Comparison of ENCODE assay signal across 20 cellular contexts in genomic region chr7:90923576-90923975, GRCh38.
DNase-seq lines count a peak whose midpoint lies in the region; ATAC-seq and TF ChIP-seq lines count a peak whose summit lies in the region.
"Had no signal": no experiment of that assay in that cellular context is flagged by ENCODE, and none has a peak within 500 bp of the region (broad histone marks: within the 10 kb centered on the region; RNA-seq: fewer than 3 reads in every experiment).

No MANE protein-coding gene starts in this region.

- TF ChIP-seq RAD21 in SK-N-SH (IDR thresholded peaks at IDR 0.05; ENCODE audit: low read length), result no peak

- no peak overlapping the region for H3K4me2 ChIP-seq in SK-N-SH
- H3K4me2 ChIP-seq: BLaER1 treated with 17β-estradiol and CSF1 and Interleukin-3, amounts not matched to agents 10 nM and 100 nM had no signal

- H3K9me3 ChIP-seq in SK-N-SH (no peaks in the 10 kb centered on the region), SK-N-MC (ENCODE audit: low read depth, low read length) (no peaks in the 10 kb centered on the region)
- H3K9me3 ChIP-seq: BE2C; BLaER1 treated with 17β-estradiol and CSF1 and Interleukin-3, amounts not matched to agents 10 nM and 100 nM had no signal

- CTCF ChIA-PET in SK-N-SH (lab: Yijun Ruan, JAX), result no interaction called here

- 84% methylated on average over 2 of the region's 2 CpGs for WGBS in SK-N-SH (ENCODE audit: low lambda C conversion rate)

- peaks cover 0 to 5% of the 10 kb centered on the region in 2 experiments; a peak in 2 of 4 replicates for H3K4me1 ChIP-seq in SK-N-SH (ENCODE audit: control insufficient read depth in 1 of 2, insufficient read depth in 2 of 2, low read depth in 1 of 2, low read length in 1 of 2)
- H3K4me1 ChIP-seq: BE2C; BLaER1 treated with 17β-estradiol and CSF1 and Interleukin-3, amounts not matched to agents 10 nM and 100 nM had no signal

- H3K27me3 ChIP-seq in SK-N-SH (ENCODE audit: insufficient read depth), result no peaks in the 10 kb centered on the region
- H3K27me3 ChIP-seq: BE2C; BLaER1 treated with 17β-estradiol and CSF1 and Interleukin-3, amounts not matched to agents 10 nM and 100 nM had no signal

- no peaks in the 10 kb centered on the region; the same call in 1 of the 2 replicates for H3K9me2 ChIP-seq in SK-N-SH

- H3K9ac ChIP-seq in SK-N-SH (no peak overlapping the region), SK-N-MC (ENCODE audit: insufficient read length) (no peak overlapping the region)
- H3K9ac ChIP-seq: BLaER1 treated with 17β-estradiol and CSF1 and Interleukin-3, amounts not matched to agents 10 nM and 100 nM; GM23248 had no signal

- no peak overlapping the region for H2AFZ ChIP-seq in SK-N-SH (ENCODE audit: low read depth)
- H2AFZ ChIP-seq: GM23248 had no signal

- H3K4me3 ChIP-seq in SK-N-SH (ENCODE audit: low read depth in 2 of 2, low read length in 1 of 2) (no peak overlapping the region), SK-N-MC (no peak overlapping the region)
- H3K4me3 ChIP-seq: BLaER1 treated with 17β-estradiol and CSF1 and Interleukin-3, amounts not matched to agents 10 nM and 100 nM; GM23248 had no signal

- peaks cover 11% of the 10 kb centered on the region for H3F3A ChIP-seq in SK-N-SH (replicated peaks; ENCODE audit: insufficient read depth)

- TF ChIP-seq EP300 in SK-N-SH (IDR thresholded peaks at IDR 0.05; ENCODE audit: borderline replicate concordance in 1 of 2, low read depth in 1 of 2, low read length in 1 of 2), result no peak

- no peaks in the 10 kb centered on the region for H4K20me1 ChIP-seq in SK-N-SH (ENCODE audit: insufficient read depth)
- H4K20me1 ChIP-seq: BLaER1 treated with 17β-estradiol and CSF1 and Interleukin-3, amounts not matched to agents 10 nM and 100 nM had no signal

- POLR2A ChIA-PET in SK-N-SH (lab: Yijun Ruan, JAX), result no interaction called here

- TF ChIP-seq CTCF in SK-N-SH (IDR thresholded peaks at IDR 0.05), result no peak

- H3K27ac ChIP-seq in SK-N-SH (ENCODE audit: low read depth in 2 of 2, low read length in 1 of 2), result no peak overlapping the region
- H3K27ac ChIP-seq in SK-N-MC, result peak overlapping the region; percentile 43; the same call in 1 of the 2 replicates
- H3K27ac ChIP-seq: 22Rv1; BLaER1 treated with 17β-estradiol and CSF1 and Interleukin-3, amounts not matched to agents 10 nM and 100 nM; GM23248 had no signal

- H3K36me3 ChIP-seq in SK-N-SH (replicated peaks in 1 of 2; ENCODE audit: control insufficient read depth in 1 of 2, insufficient read depth in 2 of 2, low read length in 1 of 2) (peaks cover under 1 to 22% of the 10 kb centered on the region in 2 experiments), SK-N-MC (ENCODE audit: insufficient read depth, low read length) (peaks cover 8% of the 10 kb centered on the region)
- H3K36me3 ChIP-seq: BE2C had no signal

- DNase-seq in SK-N-SH (no peak), SK-N-MC (ENCODE audit: low read depth, low spot score) (peak; percentile 55), fibroblast of the conjunctiva (ENCODE audit: low read depth) (peak; percentile 14), NOMO-1 treated with DMSO at 0.1 percent for 48 hours (lab: John Stamatoyannopoulos, UW; ENCODE audit: unreplicated experiment) (no peak), epidermal melanocyte (ENCODE audit: insufficient read length, low spot score) (no peak)
- no peak for DNase-seq in activated naive CD4-positive, alpha-beta T cell treated with Interleukin-2 at 50 U/mL for 16 hours
- DNase-seq: ACHN; AML-193; BE2C; CD4-positive, alpha-beta T cell; CD8-positive, alpha-beta memory T cell; DMS53; DMS79 treated with DMSO at 0.1 percent for 48 hours; GM23248; H7; HCEC 1CT had no signal

- no peak for ATAC-seq in SK-N-SH treated with all-trans-retinoic acid at 6 μM for 48 hours
- ATAC-seq in GM21737 (IDR thresholded peaks at IDR 0.05; ENCODE audit: unreplicated experiment), result no peak

- no peaks in the 10 kb centered on the region for H3K79me2 ChIP-seq in SK-N-SH (ENCODE audit: insufficient read depth)

TF ChIP-seq in SK-N-SH, 30 proteins besides CTCF, POLR2A, EP300 and RAD21:
- TF ChIP-seq SMC3 (IDR thresholded peaks at IDR 0.05; ENCODE audit: low read depth, low read length) (no peak), PBX3 (IDR thresholded peaks at IDR 0.05) (peak; percentile 6; the same call in 1 of the 2 replicates)
TF ChIP-seq in SK-N-SH: peak in this region for 1.

TF ChIP-seq in SK-N-SH treated with all-trans-retinoic acid at 6 μM for 48 hours, 23 proteins besides CTCF, POLR2A, EP300 and RAD21:
- TF ChIP-seq BACH2 (CRISPR knock-in tag; IDR thresholded peaks at IDR 0.05; ENCODE audit: borderline replicate concordance) (no peak), TCF4 (CRISPR knock-in tag; IDR thresholded peaks at IDR 0.05; ENCODE audit: borderline replicate concordance) (no peak), RARB (CRISPR knock-in tag; IDR thresholded peaks at IDR 0.05) (no peak), POU6F1 (CRISPR knock-in tag; IDR thresholded peaks at IDR 0.05; ENCODE audit: borderline replicate concordance, low read depth) (no peak), CREB5 (CRISPR knock-in tag; IDR thresholded peaks at IDR 0.05; ENCODE audit: low read depth) (no peak), SNAI2 (CRISPR knock-in tag; IDR thresholded peaks at IDR 0.05) (no peak)
- TF ChIP-seq, protein P1, sequence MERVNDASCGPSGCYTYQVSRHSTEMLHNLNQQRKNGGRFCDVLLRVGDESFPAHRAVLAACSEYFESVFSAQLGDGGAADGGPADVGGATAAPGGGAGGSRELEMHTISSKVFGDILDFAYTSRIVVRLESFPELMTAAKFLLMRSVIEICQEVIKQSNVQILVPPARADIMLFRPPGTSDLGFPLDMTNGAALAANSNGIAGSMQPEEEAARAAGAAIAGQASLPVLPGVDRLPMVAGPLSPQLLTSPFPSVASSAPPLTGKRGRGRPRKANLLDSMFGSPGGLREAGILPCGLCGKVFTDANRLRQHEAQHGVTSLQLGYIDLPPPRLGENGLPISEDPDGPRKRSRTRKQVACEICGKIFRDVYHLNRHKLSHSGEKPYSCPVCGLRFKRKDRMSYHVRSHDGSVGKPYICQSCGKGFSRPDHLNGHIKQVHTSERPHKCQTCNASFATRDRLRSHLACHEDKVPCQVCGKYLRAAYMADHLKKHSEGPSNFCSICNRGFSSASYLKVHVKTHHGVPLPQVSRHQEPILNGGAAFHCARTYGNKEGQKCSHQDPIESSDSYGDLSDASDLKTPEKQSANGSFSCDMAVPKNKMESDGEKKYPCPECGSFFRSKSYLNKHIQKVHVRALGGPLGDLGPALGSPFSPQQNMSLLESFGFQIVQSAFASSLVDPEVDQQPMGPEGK (CRISPR knock-in tag; IDR thresholded peaks at IDR 0.05; ENCODE audit: borderline replicate concordance), result no peak

Comparison
In these comparisons a context has a peak if more than half of its experiments do, and no peak if none do; other contexts are left out.
1. DNase-seq: peak in SK-N-MC (single experiment) and fibroblast of the conjunctiva (single experiment); none in SK-N-SH (single experiment), NOMO-1 treated with DMSO at 0.1 percent for 48 hours (single experiment), epidermal melanocyte (single experiment) and activated naive CD4-positive, alpha-beta T cell treated with Interleukin-2 at 50 U/mL for 16 hours (single experiment).